Comparison of ENCODE assay signal across 1 cellular context in the genomic region with DNA sequence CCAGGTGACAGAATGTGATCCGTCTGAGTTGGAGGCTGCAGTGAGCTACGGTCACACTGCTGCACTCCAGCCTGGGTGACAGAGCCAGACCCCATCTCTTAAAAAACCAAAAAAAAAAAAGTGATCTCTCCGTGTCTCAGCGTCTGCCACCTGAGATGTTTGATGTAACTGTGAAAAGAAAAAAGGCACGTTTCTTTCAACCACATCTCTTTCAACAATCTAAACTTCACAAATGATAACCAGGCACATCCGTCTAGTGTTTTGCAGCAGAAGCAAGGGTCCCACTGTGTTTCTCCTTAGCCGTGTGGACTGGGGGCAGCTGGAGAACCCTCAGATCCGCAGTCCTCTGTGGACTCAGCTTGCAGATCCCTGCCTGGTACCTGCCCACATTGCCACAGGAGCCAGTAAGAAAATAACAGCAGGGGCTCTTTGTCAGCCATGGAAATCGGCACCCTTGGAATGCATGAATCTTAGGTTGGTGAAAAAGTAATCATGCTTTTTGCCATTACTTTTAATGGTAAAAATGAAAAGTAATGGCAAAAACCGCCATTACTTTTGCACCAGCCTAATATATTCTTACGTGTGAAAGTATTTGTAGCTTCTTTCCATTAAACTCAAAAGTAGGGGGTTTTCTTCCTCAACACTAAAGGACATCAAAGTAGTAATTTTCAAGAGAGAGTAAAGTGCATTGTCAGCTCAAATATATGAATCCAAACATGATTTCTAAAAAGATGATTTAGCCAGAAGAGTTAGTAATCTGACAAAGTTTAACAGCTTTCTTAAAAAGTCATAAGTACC.
TF ChIP-seq lines count a peak whose summit lies in the region.

No MANE protein-coding gene starts in this region.

TF ChIP-seq in GM23338, 12 proteins besides CTCF, POLR2A, EP300 and RAD21 (continued from another document):
- TF ChIP-seq, protein P1, sequence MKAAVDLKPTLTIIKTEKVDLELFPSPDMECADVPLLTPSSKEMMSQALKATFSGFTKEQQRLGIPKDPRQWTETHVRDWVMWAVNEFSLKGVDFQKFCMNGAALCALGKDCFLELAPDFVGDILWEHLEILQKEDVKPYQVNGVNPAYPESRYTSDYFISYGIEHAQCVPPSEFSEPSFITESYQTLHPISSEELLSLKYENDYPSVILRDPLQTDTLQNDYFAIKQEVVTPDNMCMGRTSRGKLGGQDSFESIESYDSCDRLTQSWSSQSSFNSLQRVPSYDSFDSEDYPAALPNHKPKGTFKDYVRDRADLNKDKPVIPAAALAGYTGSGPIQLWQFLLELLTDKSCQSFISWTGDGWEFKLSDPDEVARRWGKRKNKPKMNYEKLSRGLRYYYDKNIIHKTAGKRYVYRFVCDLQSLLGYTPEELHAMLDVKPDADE (IDR thresholded peaks at IDR 0.05): no peak
- no peak for TF ChIP-seq EZH2phosphoT487 (IDR thresholded peaks at IDR 0.05; ENCODE audit: unreplicated experiment)
- TF ChIP-seq ZNF114 (CRISPR knock-in tag; IDR thresholded peaks at IDR 0.05): no peak
